In the genomic region with DNA sequence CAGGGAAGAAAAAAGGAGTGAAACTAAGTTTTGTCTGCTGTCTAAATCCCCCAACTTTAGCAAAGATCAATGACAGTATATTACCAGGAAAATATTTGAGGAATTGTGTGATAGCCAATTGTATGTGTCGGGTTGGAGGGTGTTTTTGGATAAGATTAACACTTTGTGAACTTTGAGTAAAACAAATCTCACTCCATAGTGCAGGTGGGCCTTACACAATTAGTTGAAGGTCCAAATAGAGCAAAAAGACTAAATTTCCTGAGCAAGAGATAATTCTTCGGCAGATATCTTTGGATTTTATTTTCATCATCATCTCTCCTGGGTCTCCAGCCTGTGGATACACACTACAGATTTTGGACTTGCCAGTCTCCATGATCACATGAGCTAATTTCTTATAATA, we compare ENCODE assay signal across 8 cellular contexts.
"Had no signal": no experiment of that assay in that cellular context is flagged by ENCODE, and none has a peak within 500 bp of the region (broad histone marks: within the 10 kb centered on the region; RNA-seq: fewer than 3 reads in every experiment).

No MANE protein-coding gene starts in this region.

- FAIRE-seq: HepG2, HTR-8/SVneo had no signal

- H3K27me3 Mint-ChIP-seq: IgD-negative memory B cell had no signal

- H3K9ac ChIP-seq: KMS-11 had no signal

- H3K4me1 Mint-ChIP-seq: IgD-negative memory B cell had no signal

- H3K4me3 Mint-ChIP-seq: IgD-negative memory B cell had no signal

- ATAC-seq: HepG2 had no signal

- H3K36me3 Mint-ChIP-seq: IgD-negative memory B cell had no signal

- DNase-seq: IMR-90, KBM-7, KG1 had no signal

- H3K4me2 ChIP-seq: KMS-11 had no signal

- H3K27ac ChIP-seq: HL-60, KMS-11 had no signal

- H3K27ac Mint-ChIP-seq: IgD-negative memory B cell had no signal
